Comparison of ENCODE assay signal across 1 cellular context in genomic region chr3:193865339-193865738, GRCh38.
TF ChIP-seq lines count a peak whose summit lies in the region.

No MANE protein-coding gene starts in this region.

TF ChIP-seq in GM12878, 131 proteins besides CTCF, POLR2A, EP300 and RAD21 (continued from another document):
- TF ChIP-seq SIN3A (IDR thresholded peaks at IDR 0.05; ENCODE audit: low read depth, low read length): no peak
- TF ChIP-seq STAT3 (IDR thresholded peaks at IDR 0.05; ENCODE audit: low read depth, low read length): no peak
- no peak for TF ChIP-seq KDM1A (IDR thresholded peaks at IDR 0.05; ENCODE audit: borderline replicate concordance)
- TF ChIP-seq ZNF274 (IDR thresholded peaks at IDR 0.05; ENCODE audit: insufficient read depth, insufficient read length): no peak
- TF ChIP-seq PBX3 (IDR thresholded peaks at IDR 0.05; ENCODE audit: insufficient replicate concordance, low read depth, low read length): no peak
- peak; percentile 99 for TF ChIP-seq JUNB (IDR thresholded peaks at IDR 0.05)
- TF ChIP-seq NR2C1 (IDR thresholded peaks at IDR 0.05): no peak
- no peak for TF ChIP-seq ZBTB33 (IDR thresholded peaks at IDR 0.05)
- no peak for TF ChIP-seq NR2C2 (IDR thresholded peaks at IDR 0.05; ENCODE audit: borderline replicate concordance, control insufficient read depth, insufficient read length, low read depth)
- no peak for TF ChIP-seq ZNF687 (IDR thresholded peaks at IDR 0.05)
- 0 out of 2 replicates have a peak, but pooled peaks have one; percentile 32 for TF ChIP-seq FOXM1 (IDR thresholded peaks at IDR 0.05; ENCODE audit: low read depth, low read length)
- TF ChIP-seq CEBPZ (IDR thresholded peaks at IDR 0.05; ENCODE audit: low read depth, low read length): no peak
- TF ChIP-seq ZBTB11 (CRISPR knock-in tag; IDR thresholded peaks at IDR 0.05): no peak
- TF ChIP-seq SMAD5 (IDR thresholded peaks at IDR 0.05; ENCODE audit: low read depth): no peak
- no peak for TF ChIP-seq USF1 (IDR thresholded peaks at IDR 0.05; ENCODE audit: borderline replicate concordance, extremely low read length, insufficient read depth, low read depth, low read length)
- no peak for TF ChIP-seq MXI1 (IDR thresholded peaks at IDR 0.05; ENCODE audit: low read depth, low read length)
- peak; percentile 33 to 49; a peak in 2 of 4 replicates for TF ChIP-seq IKZF2 (IDR thresholded peaks at IDR 0.05)
- no peak for TF ChIP-seq BRCA1 (IDR thresholded peaks at IDR 0.05; ENCODE audit: low read depth, low read length)
- TF ChIP-seq EZH2 (IDR thresholded peaks at IDR 0.05; ENCODE audit: borderline replicate concordance, control insufficient read depth, low read depth, low read length): no peak
- TF ChIP-seq RAD51 (IDR thresholded peaks at IDR 0.05): no peak
- 0 out of 2 replicates have a peak, but pooled peaks have one; percentile 27 for TF ChIP-seq EED (IDR thresholded peaks at IDR 0.05; ENCODE audit: low read depth)
- TF ChIP-seq ZZZ3 (IDR thresholded peaks at IDR 0.05; ENCODE audit: control insufficient read depth, insufficient read length, low read depth): no peak
- TF ChIP-seq PAX5 (IDR thresholded peaks at IDR 0.05; ENCODE audit: borderline replicate concordance, low read depth, low read length): peak; percentile 47; the same call in 1 of the 2 replicates
- no peak for TF ChIP-seq RELB (IDR thresholded peaks at IDR 0.05; ENCODE audit: low read depth)
- TF ChIP-seq HDGF (IDR thresholded peaks at IDR 0.05): no peak
- no peak for TF ChIP-seq ZBTB40 (IDR thresholded peaks at IDR 0.05; ENCODE audit: borderline replicate concordance)
